ENCODE assay signal across 19 cellular contexts in genomic region chr15:48324949-48325348, GRCh38.
"Had no signal": no experiment of that assay in that cellular context is flagged by ENCODE, and none has a peak within 500 bp of the region (broad histone marks: within the 10 kb centered on the region; RNA-seq: fewer than 3 reads in every experiment).

No MANE protein-coding gene starts in this region.

- H3K36me3 ChIP-seq: transverse colon had no signal

- H3K4me3 Mint-ChIP-seq: activated naive CD8-positive, alpha-beta T cell; central memory CD8-positive, alpha-beta T cell; naive thymus-derived CD8-positive, alpha-beta T cell; stimulated activated effector memory CD8-positive, alpha-beta T cell treated with anti-CD3 and anti-CD28 coated beads, Interleukin-12 subunit alpha, Interleukin-12 subunit beta, amount 100 ng/mL, for 72 hours had no signal

- H3K27ac Mint-ChIP-seq: activated naive CD8-positive, alpha-beta T cell; brain; naive thymus-derived CD8-positive, alpha-beta T cell; stimulated activated effector memory CD8-positive, alpha-beta T cell treated with anti-CD3 and anti-CD28 coated beads, Interleukin-12 subunit alpha, Interleukin-12 subunit beta, amount 100 ng/mL, for 72 hours had no signal

- H3K36me3 Mint-ChIP-seq: activated naive CD8-positive, alpha-beta T cell; brain; naive thymus-derived CD8-positive, alpha-beta T cell; stimulated activated effector memory CD8-positive, alpha-beta T cell treated with anti-CD3 and anti-CD28 coated beads, Interleukin-12 subunit alpha, Interleukin-12 subunit beta, amount 100 ng/mL, for 72 hours had no signal

- H3K27ac ChIP-seq: transverse colon had no signal

- H3K9me3 ChIP-seq: mucosa of descending colon, transverse colon had no signal

- H3K27me3 Mint-ChIP-seq: activated naive CD8-positive, alpha-beta T cell; brain; central memory CD8-positive, alpha-beta T cell had no signal

- DNase-seq: activated CD4-positive, alpha-beta T cell treated with anti-CD3 and anti-CD28 coated beads, Interleukin-2, amount 50 U/mL, for 4 hours; activated CD4-positive, CD25-positive, alpha-beta regulatory T cell; activated effector memory CD4-positive, alpha-beta T cell treated with Interleukin-2 at 50 U/mL for 16 hours; activated T-cell treated with anti-CD3 and anti-CD28 coated beads, Interleukin-2, amount 50 U/mL, for 1 hour; amygdala; cortex of kidney; effector CD8-positive, alpha-beta T cell; foreskin melanocyte; head of caudate nucleus; left colon; mucosa of descending colon; naive thymus-derived CD8-positive, alpha-beta T cell; right cardiac atrium; small intestine; transverse colon had no signal

- H3K4me3 ChIP-seq: mucosa of descending colon, transverse colon had no signal

- H3K9me3 Mint-ChIP-seq: brain; central memory CD8-positive, alpha-beta T cell; naive thymus-derived CD8-positive, alpha-beta T cell; stimulated activated effector memory CD8-positive, alpha-beta T cell treated with anti-CD3 and anti-CD28 coated beads, Interleukin-12 subunit alpha, Interleukin-12 subunit beta, amount 100 ng/mL, for 72 hours had no signal

- ATAC-seq: left colon; mucosa of descending colon; naive thymus-derived CD8-positive, alpha-beta T cell; right cardiac atrium; stimulated activated effector memory CD8-positive, alpha-beta T cell treated with anti-CD3 and anti-CD28 coated beads, Interleukin-12 subunit alpha, Interleukin-12 subunit beta, amount 100 ng/mL, for 72 hours had no signal

- H3K27me3 ChIP-seq: transverse colon had no signal
